22 cellular contexts compared by ENCODE assay signal in the genomic region with DNA sequence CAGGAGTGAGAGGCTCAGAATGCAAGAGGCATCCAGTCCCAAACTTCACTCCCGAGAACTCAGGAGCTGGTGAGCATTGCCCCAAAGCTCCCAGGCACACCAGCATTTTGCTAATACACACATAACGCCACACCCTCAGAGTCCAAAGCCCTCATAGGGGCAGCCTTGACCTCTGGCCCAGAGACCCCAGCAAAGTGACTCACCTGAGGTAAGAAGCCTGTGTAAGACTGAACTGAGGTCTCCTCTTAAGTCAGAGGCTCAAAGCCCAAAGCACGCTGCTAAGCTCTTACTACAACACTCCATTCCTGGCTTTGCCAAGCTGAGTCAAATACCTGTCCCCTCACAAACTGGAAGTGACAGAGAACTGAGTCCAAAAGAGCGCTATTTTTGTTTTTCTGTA. TPM values are rescaled to one million over a fixed set of nuclear protein-coding genes. Genes with fewer than 3 reads are reported as not detected.
DNase-seq lines count a peak whose midpoint lies in the region; ATAC-seq, FAIRE-seq and TF ChIP-seq lines count a peak whose summit lies in the region.
"Had no signal": no experiment of that assay in that cellular context is flagged by ENCODE, and none has a peak within 500 bp of the region (broad histone marks: within the 10 kb centered on the region; RNA-seq: fewer than 3 reads in every experiment).

No MANE protein-coding gene starts in this region.

- FAIRE-seq in HepG2 (lab: Jason Lieb, UNC) = peak; percentile 28
- FAIRE-seq: GM18507 had no signal

- BruUV-seq in Calu3 (replicated peaks; lab: Mats Ljungman, UMichigan) (no TSS peak), HepG2 (replicated peaks; lab: Mats Ljungman, UMichigan) (no TSS peak)

- 55% methylated on average over 4 of the region's 4 CpGs for WGBS in HepG2 (ENCODE audit: low lambda C conversion rate)
- 63 to 89% (median 65%) methylated on average over 4 of the region's 4 CpGs for WGBS in psoas muscle, 3 donors

- H3K36me3 ChIP-seq in HepG2 (replicated peaks in 1 of 2; ENCODE audit: control insufficient read depth in 1 of 2, insufficient read depth in 2 of 2, low read length in 2 of 2) = peaks cover 5 to 30% of the 10 kb centered on the region in 2 experiments; a peak in 4 of 5 replicates
- peaks cover 0 to 3% of the 10 kb centered on the region in 2 donors for H3K36me3 ChIP-seq in psoas muscle (ENCODE audit: insufficient read depth in 1 of 2, low read depth in 1 of 2)
- H3K36me3 ChIP-seq: neural progenitor cell had no signal

- CTCF ChIA-PET in Calu3 (lab: Charles Lee) (interaction anchor here (0.6 to 0.8 kb wide), 2 partner anchors 9 to 265 kb away, joined by 4 read pairs; no protein-coding TSS in a partner anchor), RWPE1 (lab: Yijun Ruan, JAX) (interaction anchor here (0.7 to 0.8 kb wide), 2 partner anchors 11 to 18 kb away, joined by 3 to 7 read pairs; no protein-coding TSS in a partner anchor), HepG2 (lab: Yijun Ruan, JAX; ENCODE audit: low intra/inter-chr PET ratio, low total read pairs) (no interaction called here)

- no peak for DNase-seq in Calu3
- DNase-seq in RWPE1 (ENCODE audit: low spot score) = no peak
- no peak for DNase-seq in HepG2 (ENCODE audit: low spot score)
- DNase-seq in psoas muscle = no peak
- DNase-seq in DMS53 (lab: John Stamatoyannopoulos, UW) = no peak
- no peak for DNase-seq in stimulated activated CD4-positive, alpha-beta T cell treated with anti-CD3 and anti-CD28 coated beads, Interleukin-4, amount 100 ng/mL, for 4 hours
- DNase-seq: activated CD4-positive, alpha-beta memory T cell treated with anti-CD3 and anti-CD28 coated beads for 36 hours; activated T-cell treated with anti-CD3 and anti-CD28 coated beads, Interleukin-2, amount 50 U/mL, for 1 hour; brain microvascular endothelial cell; NCI-H1092; NCI-H524 treated with DMSO at 0.1 percent for 48 hours; SIG-M5; stimulated activated CD8-positive, alpha-beta memory T cell treated with anti-CD3 and anti-CD28 coated beads, Interleukin-4, amount 100 ng/mL, for 48 hours had no signal

- TF ChIP-seq RAD21 in HepG2 (CRISPR knock-in tag; IDR thresholded peaks at IDR 0.05) = no peak

- TF ChIP-seq EP300 in HepG2 (IDR thresholded peaks at IDR 0.05; ENCODE audit: low read depth in 2 of 2, low read length in 2 of 2) = no peak
- no peak for TF ChIP-seq EP300 in HepG2 (CRISPR knock-in tag; IDR thresholded peaks at IDR 0.05; ENCODE audit: borderline replicate concordance)

- peak overlapping the region; percentile 19 for H3K27ac Mint-ChIP-seq in Calu3 (ENCODE audit: unreplicated experiment)
- H3K27ac Mint-ChIP-seq: activated CD4-positive, alpha-beta memory T cell treated with anti-CD3 and anti-CD28 coated beads for 36 hours; T-helper 1 cell treated with Interleukin-12 subunit alpha and Interleukin-12 subunit beta and Interleukin-4 antibody, amounts not matched to agents 30 μg/mL and 1 μg/mL, for 36 hours had no signal

- H3K4me1 ChIP-seq in HepG2 (ENCODE audit: insufficient read depth, low read length) (peaks cover 90% of the 10 kb centered on the region), psoas muscle (peaks cover 66% of the 10 kb centered on the region)

- H4K20me1 ChIP-seq in HepG2 (ENCODE audit: insufficient read depth, low read length) = no peaks in the 10 kb centered on the region; the same call in 1 of the 2 replicates

- no peaks in the 10 kb centered on the region for H3K9me3 Mint-ChIP-seq in Calu3 (ENCODE audit: low read depth, unreplicated experiment)
- H3K9me3 Mint-ChIP-seq: activated CD4-positive, alpha-beta memory T cell treated with anti-CD3 and anti-CD28 coated beads for 36 hours; activated naive CD4-positive, alpha-beta T cell treated with anti-CD3 and anti-CD28 coated beads, Interleukin-2, amount 50 U/mL, for 72 hours; neural progenitor cell; T-helper 1 cell treated with Interleukin-12 subunit alpha and Interleukin-12 subunit beta and Interleukin-4 antibody, amounts not matched to agents 30 μg/mL and 1 μg/mL, for 36 hours had no signal

- peaks cover 84% of the 10 kb centered on the region for H3K79me2 ChIP-seq in HepG2 (ENCODE audit: insufficient read depth, low read length)

- TF ChIP-seq POLR2A in HepG2 (IDR thresholded peaks at IDR 0.05; ENCODE audit: insufficient read depth in 1 of 2, low read depth in 2 of 2, low read length in 2 of 2) = no peak

- H3K4me3 ChIP-seq in HepG2 (replicated peaks in 1 of 3; ENCODE audit: insufficient read depth in 1 of 3, low read depth in 2 of 3, low read length in 3 of 3) (0 out of 6 replicates have a peak overlapping the region, but pooled peaks of 1 of the 3 experiments have one; percentile 9), psoas muscle (no peak overlapping the region)
- H3K4me3 ChIP-seq: coronary artery, lung, neural progenitor cell had no signal

- no peaks in the 10 kb centered on the region for H3K9me3 ChIP-seq in HepG2 (ENCODE audit: low read length)
- H3K9me3 ChIP-seq in psoas muscle = no peaks in the 10 kb centered on the region

- H3K4me2 ChIP-seq in HepG2 (ENCODE audit: low read depth, low read length) = peak overlapping the region; percentile 23
- H3K4me2 ChIP-seq: neural progenitor cell had no signal

- intact Hi-C loops in Calu3 (cut with micrococcal nuclease; ENCODE audit: unreplicated experiment) (no loop called here), HepG2 (cut with micrococcal nuclease; ENCODE audit: unreplicated experiment) (no loop called here), psoas muscle (cut with DNase I) (no loop called here)

- peak overlapping the region; percentile 19; the same call in 1 of the 2 replicates for H3K9ac ChIP-seq in HepG2 (ENCODE audit: insufficient read depth, low read depth, low read length)
- H3K9ac ChIP-seq: neural progenitor cell had no signal

- H3K27me3 Mint-ChIP-seq in Calu3 (ENCODE audit: unreplicated experiment) = no peaks in the 10 kb centered on the region
- H3K27me3 Mint-ChIP-seq: activated CD4-positive, alpha-beta memory T cell treated with anti-CD3 and anti-CD28 coated beads for 36 hours had no signal

- H3K4me1 Mint-ChIP-seq in Calu3 (ENCODE audit: low read depth, unreplicated experiment) = peaks cover 16% of the 10 kb centered on the region

- no peak overlapping the region for H3K4me3 Mint-ChIP-seq in Calu3 (ENCODE audit: low read depth, unreplicated experiment)
- H3K4me3 Mint-ChIP-seq: activated CD4-positive, alpha-beta memory T cell treated with anti-CD3 and anti-CD28 coated beads for 36 hours; neural progenitor cell; T-helper 1 cell treated with Interleukin-12 subunit alpha and Interleukin-12 subunit beta and Interleukin-4 antibody, amounts not matched to agents 30 μg/mL and 1 μg/mL, for 36 hours had no signal

- H3K27me3 ChIP-seq in HepG2 (ENCODE audit: control insufficient read depth in 1 of 2, insufficient read depth in 2 of 2, low read length in 2 of 2) (no peaks in the 10 kb centered on the region), psoas muscle (ENCODE audit: insufficient read depth in 3 of 3, low read length in 2 of 3) (no peaks in the 10 kb centered on the region)
- H3K27me3 ChIP-seq: brain microvascular endothelial cell, neural progenitor cell had no signal

- H3K27ac ChIP-seq in RWPE1 (peak overlapping the region; percentile 24), HepG2 (ENCODE audit: extremely low read length, insufficient read depth, low read length) (peak overlapping the region; percentile 57), psoas muscle (peak overlapping the region; percentile 50)
- H3K27ac ChIP-seq: brain microvascular endothelial cell, coronary artery, neural progenitor cell, VCaP had no signal

- ATAC-seq in HepG2 (peak; percentile 10; the same call in 1 of the 3 replicates), psoas muscle (peak in 2 of 4 donors; percentile 33 to 62), SK-N-SH treated with all-trans-retinoic acid at 6 μM for 48 hours (no peak), GM21576 (IDR thresholded peaks at IDR 0.05; ENCODE audit: unreplicated experiment) (no peak)
- ATAC-seq: activated naive CD4-positive, alpha-beta T cell treated with anti-CD3 and anti-CD28 coated beads, Interleukin-2, amount 50 U/mL, for 72 hours had no signal

- POLR2A ChIA-PET in RWPE1 (lab: Yijun Ruan, JAX; ENCODE audit: low non-redundant PET) (no interaction called here), HepG2 (lab: Yijun Ruan, JAX) (interaction anchor here (0.8 to 6.0 kb wide), 5 partner anchors 10 to 42 kb away, joined by 3 to 30 read pairs (median 4); partner anchors contain the start of genes FCSK and ST3GAL2)

- in situ Hi-C loops in HepG2 (cut with HindIII; ENCODE audit: extremely low pct_ligation_motif_present, low pct_unique_long_range_greater_than_20kb) = no loop called here

- H3K36me3 Mint-ChIP-seq in Calu3 (ENCODE audit: insufficient read depth, unreplicated experiment) = no peaks in the 10 kb centered on the region

- no peak overlapping the region for H2AFZ ChIP-seq in HepG2 (ENCODE audit: low read length)
- H2AFZ ChIP-seq: neural progenitor cell had no signal

- TF ChIP-seq CTCF in Calu3 (IDR thresholded peaks at IDR 0.05; ENCODE audit: unreplicated experiment) = no peak
- TF ChIP-seq CTCF in RWPE1 (conservative IDR thresholded peaks at IDR 0.05; ENCODE audit: low read depth) = no peak
- TF ChIP-seq CTCF in HepG2 (CRISPR knock-in tag; IDR thresholded peaks at IDR 0.05) = no peak
- no peak for TF ChIP-seq CTCF in psoas muscle (IDR thresholded peaks at IDR 0.05)

RNA-seq across cellular contexts. Expression of gene ST3GAL2, which starts 16.4 kb away (rescaled TPM):
- total RNA-seq in Calu3 (2022) (9.7 and 10.0 TPM in 2 replicates), HepG2 (2016; rRNA removed; fragmentation: Illumina TruSeq; extraction: Trizol) (17.8 and 24.9 TPM in 2 replicates), psoas muscle (10 to 100 TPM; 16.8 to 33.0 (median 22.6) TPM)
- 3.6 TPM in 2 replicates for total RNA-seq in HepG2 (2016; cell fraction: cytosol; rRNA removed; fragmentation: Illumina TruSeq; extraction: Trizol; ENCODE audit: low read depth)
- 15.8 and 25.9 TPM in 2 replicates for total RNA-seq in HepG2 (2016; cell fraction: insoluble cytoplasmic fraction; rRNA removed; fragmentation: Illumina TruSeq; extraction: Trizol)
- 14.6 and 18.9 TPM in 2 replicates for total RNA-seq in HepG2 (2016; cell fraction: membrane; rRNA removed; fragmentation: Illumina TruSeq; extraction: Trizol)
- 15.0 and 18.9 TPM in 2 replicates for total RNA-seq in HepG2 (2016; cell fraction: nucleus; rRNA removed; fragmentation: Illumina TruSeq; extraction: Trizol)
- polyA plus RNA-seq in HepG2 (2011; rRNA removed) (16.3 and 17.0 TPM in 2 replicates), psoas muscle (10 to 100 TPM in 1 of 3 donors, 1 to 10 TPM in 2; 7.0 to 19.8 (median 8.9) TPM)
- polyA plus RNA-seq in HepG2 (2011; cell fraction: cytosol; rRNA removed) = 10.9 and 15.5 TPM in 2 replicates
- 14.6 and 16.7 TPM in 2 replicates for polyA plus RNA-seq in HepG2 (2011; cell fraction: nucleus; rRNA removed)
- polyA plus RNA-seq in HepG2 (2012) = 13.3 and 16.9 TPM in 2 replicates
- 2.3 and 2.9 TPM in 2 replicates for polyA plus RNA-seq in HepG2 (2016; cell fraction: cytosol; fragmentation: Illumina TruSeq; extraction: Trizol; ENCODE audit: low read depth)
- polyA plus RNA-seq in HepG2 (2016; cell fraction: insoluble cytoplasmic fraction; fragmentation: Illumina TruSeq; extraction: Trizol; ENCODE audit: low read depth) = 20.4 and 21.6 TPM in 2 replicates
- 11.6 and 11.9 TPM in 2 replicates for polyA plus RNA-seq in HepG2 (2016; cell fraction: membrane; fragmentation: Illumina TruSeq; extraction: Trizol; ENCODE audit: low read depth)
- 22.8 and 26.4 TPM in 2 replicates for polyA plus RNA-seq in HepG2 (2016; cell fraction: nucleus; fragmentation: Illumina TruSeq; extraction: Trizol; ENCODE audit: insufficient read depth, low read depth)
- polyA minus RNA-seq in HepG2 (2011; rRNA and poly(A)+ RNA removed; ENCODE audit: low replicate concordance) = 49.4 and 94.6 TPM in 2 replicates
- polyA minus RNA-seq in HepG2 (2011; cell fraction: cytosol; rRNA and poly(A)+ RNA removed) = 25.8 and 27.6 TPM in 2 replicates
- polyA minus RNA-seq in HepG2 (2011; cell fraction: nucleus; rRNA and poly(A)+ RNA removed) = 22.4 and 31.0 TPM in 2 replicates

RNA-seq across cellular contexts. Expression of gene FCSK, which starts 31.9 kb away (rescaled TPM):
- total RNA-seq in Calu3 (2022) = 27.6 and 29.1 TPM in 2 replicates
- total RNA-seq in HepG2 (2016; rRNA removed; fragmentation: Illumina TruSeq; extraction: Trizol) = 4.9 and 9.1 TPM in 2 replicates
- total RNA-seq in HepG2 (2016; cell fraction: cytosol; rRNA removed; fragmentation: Illumina TruSeq; extraction: Trizol; ENCODE audit: low read depth) = 4.4 and 5.2 TPM in 2 replicates
- 4.2 and 8.4 TPM in 2 replicates for total RNA-seq in HepG2 (2016; cell fraction: insoluble cytoplasmic fraction; rRNA removed; fragmentation: Illumina TruSeq; extraction: Trizol)
- 2.6 and 3.0 TPM in 2 replicates for total RNA-seq in HepG2 (2016; cell fraction: membrane; rRNA removed; fragmentation: Illumina TruSeq; extraction: Trizol)
- 12.1 and 12.8 TPM in 2 replicates for total RNA-seq in HepG2 (2016; cell fraction: nucleus; rRNA removed; fragmentation: Illumina TruSeq; extraction: Trizol)
- 15.0 and 19.2 TPM in 2 replicates for polyA plus RNA-seq in HepG2 (2011; rRNA removed)
- 6.7 and 8.3 TPM in 2 replicates for polyA plus RNA-seq in HepG2 (2011; cell fraction: cytosol; rRNA removed)
- 81.8 and 104 TPM in 2 replicates for polyA plus RNA-seq in HepG2 (2011; cell fraction: nucleus; rRNA removed)
- 6.2 and 6.4 TPM in 2 replicates for polyA plus RNA-seq in HepG2 (2012)
- polyA plus RNA-seq in HepG2 (2016; cell fraction: cytosol; fragmentation: Illumina TruSeq; extraction: Trizol; ENCODE audit: low read depth) = 0.53 and 0.70 TPM in 2 replicates
- 3.5 and 3.9 TPM in 2 replicates for polyA plus RNA-seq in HepG2 (2016; cell fraction: insoluble cytoplasmic fraction; fragmentation: Illumina TruSeq; extraction: Trizol; ENCODE audit: low read depth)
- 1.2 and 1.3 TPM in 2 replicates for polyA plus RNA-seq in HepG2 (2016; cell fraction: membrane; fragmentation: Illumina TruSeq; extraction: Trizol; ENCODE audit: low read depth)
- 28.7 and 33.1 TPM in 2 replicates for polyA plus RNA-seq in HepG2 (2016; cell fraction: nucleus; fragmentation: Illumina TruSeq; extraction: Trizol; ENCODE audit: insufficient read depth, low read depth)
- 24.8 and 29.5 TPM in 2 replicates for polyA minus RNA-seq in HepG2 (2011; rRNA and poly(A)+ RNA removed; ENCODE audit: low replicate concordance)
- polyA minus RNA-seq in HepG2 (2011; cell fraction: cytosol; rRNA and poly(A)+ RNA removed) = 4.3 and 5.3 TPM in 2 replicates
- 15.6 and 19.0 TPM in 2 replicates for polyA minus RNA-seq in HepG2 (2011; cell fraction: nucleus; rRNA and poly(A)+ RNA removed)
- 10 to 100 TPM in 2 of 4 donors, 1 to 10 TPM in 2; 4.9 to 11.0 (median 9.3) TPM for total RNA-seq in psoas muscle
- 1 to 10 TPM; 5.7 to 8.0 (median 6.0) TPM for polyA plus RNA-seq in psoas muscle
